In genomic region chr5:40284863-40285262, GRCh38 we compare ENCODE assay signal across 21 cellular contexts.
A peak's percentile ranks its signal among the peaks of the same experiment; 100 is the strongest.
DNase-seq lines count a peak whose midpoint lies in the region; ATAC-seq, FAIRE-seq and TF ChIP-seq lines count a peak whose summit lies in the region.
"Had no signal": no experiment of that assay in that cellular context is flagged by ENCODE, and none has a peak within 500 bp of the region (broad histone marks: within the 10 kb centered on the region; RNA-seq: fewer than 3 reads in every experiment).

No MANE protein-coding gene starts in this region.

- H3K27ac ChIP-seq in DND-41 (ENCODE audit: low read length): no peak overlapping the region
- H3K27ac ChIP-seq in H1 (ENCODE audit: low read depth, low read length): no peak overlapping the region
- H3K27ac ChIP-seq: A549 had no signal

- no peak overlapping the region for H3K14ac ChIP-seq in H1 (ENCODE audit: insufficient read length)

- CTCF ChIA-PET in activated CD4-positive, alpha-beta memory T cell treated with anti-CD3 and anti-CD28 coated beads for 36 hours (lab: Charles Lee): interaction anchor here (0.6 kb wide), 1 partner anchor 51 kb away, joined by 4 read pairs; no protein-coding TSS in a partner anchor
- CTCF ChIA-PET in activated CD4-positive, alpha-beta memory T cell treated with anti-CD3 and anti-CD28 coated beads, Interleukin-2, amount 10 ng/mL, durations not matched to agents 7 days and 5 days (lab: Charles Lee): no interaction called here
- CTCF ChIA-PET in H1 (lab: Charles Lee; ENCODE audit: partially characterized antibody): interaction anchor here (0.7 kb wide), 1 partner anchor 336 kb away, joined by 4 read pairs; no protein-coding TSS in a partner anchor

- no peaks in the 10 kb centered on the region for H3K9me3 Mint-ChIP-seq in activated CD4-positive, alpha-beta memory T cell treated with anti-CD3 and anti-CD28 coated beads for 36 hours
- peaks cover 11% of the 10 kb centered on the region for H3K9me3 Mint-ChIP-seq in activated CD4-positive, alpha-beta memory T cell treated with anti-CD3 and anti-CD28 coated beads, Interleukin-2, amount 10 ng/mL, durations not matched to agents 7 days and 5 days
- H3K9me3 Mint-ChIP-seq in stimulated activated naive CD8-positive, alpha-beta T cell treated with anti-CD3 and anti-CD28 coated beads, Interleukin-15, amount 100 ng/mL, for 72 hours: no peaks in the 10 kb centered on the region
- H3K9me3 Mint-ChIP-seq: CD4-positive, alpha-beta memory T cell had no signal

- intact Hi-C loops in activated CD4-positive, alpha-beta memory T cell treated with anti-CD3 and anti-CD28 coated beads for 36 hours (cut with micrococcal nuclease): no loop called here

- H3K4me3 ChIP-seq in DND-41 (ENCODE audit: low read depth in 1 of 2, low read length in 2 of 2) (no peak overlapping the region), H1 (ENCODE audit: extremely low read depth in 1 of 4, insufficient read depth in 2 of 4, low read depth in 3 of 4, low read length in 4 of 4) (no peak overlapping the region)
- H3K4me3 ChIP-seq: A549, GM12878 had no signal

- no peaks in the 10 kb centered on the region for H4K20me1 ChIP-seq in DND-41 (ENCODE audit: insufficient read depth, low read length)
- H4K20me1 ChIP-seq in H1 (replicated peaks in 1 of 2; ENCODE audit: control insufficient read depth in 1 of 2, insufficient read depth in 2 of 2, low read length in 2 of 2): no peaks in the 10 kb centered on the region

- no peaks in the 10 kb centered on the region for H3K4me1 ChIP-seq in DND-41 (ENCODE audit: insufficient read depth, low read length)
- H3K4me1 ChIP-seq in H1 (replicated peaks in 1 of 4; ENCODE audit: control insufficient read depth in 3 of 4, insufficient read depth in 4 of 4, low read length in 3 of 4): no peaks in the 10 kb centered on the region
- H3K4me1 ChIP-seq: A549 had no signal

- H4K91ac ChIP-seq in H1 (replicated peaks; ENCODE audit: insufficient read length, low read length): no peak overlapping the region

- H3K36me3 Mint-ChIP-seq in activated CD4-positive, alpha-beta memory T cell treated with anti-CD3 and anti-CD28 coated beads for 36 hours: no peaks in the 10 kb centered on the region
- peaks cover 11% of the 10 kb centered on the region for H3K36me3 Mint-ChIP-seq in activated CD4-positive, alpha-beta memory T cell treated with anti-CD3 and anti-CD28 coated beads, Interleukin-2, amount 10 ng/mL, durations not matched to agents 7 days and 5 days (ENCODE audit: low read depth)
- H3K36me3 Mint-ChIP-seq: CD4-positive, alpha-beta memory T cell had no signal

- H3K27ac Mint-ChIP-seq in activated CD4-positive, alpha-beta memory T cell treated with anti-CD3 and anti-CD28 coated beads for 36 hours: peak overlapping the region; percentile 21
- H3K27ac Mint-ChIP-seq in activated CD4-positive, alpha-beta memory T cell treated with anti-CD3 and anti-CD28 coated beads, Interleukin-2, amount 10 ng/mL, durations not matched to agents 7 days and 5 days: no peak overlapping the region
- H3K27ac Mint-ChIP-seq in stimulated activated naive CD8-positive, alpha-beta T cell treated with anti-CD3 and anti-CD28 coated beads, Interleukin-15, amount 100 ng/mL, for 72 hours: no peak overlapping the region
- H3K27ac Mint-ChIP-seq: CD4-positive, alpha-beta memory T cell had no signal

- H2BK12ac ChIP-seq in H1 (ENCODE audit: low read depth, low read length): no peak overlapping the region

- H3K27me3 ChIP-seq in DND-41 (ENCODE audit: insufficient read depth, low read length, poor library complexity) (no peaks in the 10 kb centered on the region), H1 (replicated peaks in 1 of 4; ENCODE audit: control insufficient read depth in 3 of 4, extremely low read depth in 1 of 4, insufficient read depth in 3 of 4, low read length in 3 of 4) (no peaks in the 10 kb centered on the region)

- H3K23ac ChIP-seq in H1 (ENCODE audit: insufficient read length): no peak overlapping the region

- no peak overlapping the region for H3K18ac ChIP-seq in H1 (ENCODE audit: extremely low read depth, low read length)

- H3K9me3 ChIP-seq in DND-41 (ENCODE audit: insufficient read depth, low read length, severe bottlenecking) (peaks cover 3% of the 10 kb centered on the region), H1 (ENCODE audit: insufficient read depth in 2 of 2, low read depth in 1 of 2, low read length in 1 of 2) (no peaks in the 10 kb centered on the region)
- H3K9me3 ChIP-seq: A549 had no signal

- no peaks in the 10 kb centered on the region for H3K79me1 ChIP-seq in H1 (ENCODE audit: low read depth, low read length)

- H2BK20ac ChIP-seq in H1 (ENCODE audit: low read length): no peak overlapping the region

- ATAC-seq in DND-41 (ENCODE audit: insufficient read depth, low read depth): no peak
- ATAC-seq in stimulated activated naive CD8-positive, alpha-beta T cell treated with anti-CD3 and anti-CD28 coated beads, Interleukin-15, amount 100 ng/mL, for 72 hours: no peak
- ATAC-seq: A549, GM12878 had no signal

- H2BK5ac ChIP-seq in H1 (ENCODE audit: low read depth, low read length): no peak overlapping the region

- peaks cover 4% of the 10 kb centered on the region for H3K4me1 Mint-ChIP-seq in activated CD4-positive, alpha-beta memory T cell treated with anti-CD3 and anti-CD28 coated beads for 36 hours (ENCODE audit: low read depth)
- H3K4me1 Mint-ChIP-seq in activated CD4-positive, alpha-beta memory T cell treated with anti-CD3 and anti-CD28 coated beads, Interleukin-2, amount 10 ng/mL, durations not matched to agents 7 days and 5 days: peaks cover 6% of the 10 kb centered on the region
- H3K4me1 Mint-ChIP-seq in stimulated activated naive CD8-positive, alpha-beta T cell treated with anti-CD3 and anti-CD28 coated beads, Interleukin-15, amount 100 ng/mL, for 72 hours: peaks cover 5% of the 10 kb centered on the region
- H3K4me1 Mint-ChIP-seq: CD4-positive, alpha-beta memory T cell had no signal

- TF ChIP-seq EP300 in H1 (IDR thresholded peaks at IDR 0.05; ENCODE audit: borderline replicate concordance in 1 of 2, low read depth in 2 of 2, low read length in 2 of 2): no peak

- no peaks in the 10 kb centered on the region for H3K23me2 ChIP-seq in H1 (ENCODE audit: low read depth, low read length)

- H2AK5ac ChIP-seq in H1 (ENCODE audit: low read depth, low read length): no peak overlapping the region

- H3K9ac ChIP-seq in DND-41 (ENCODE audit: low read depth, low read length) (no peak overlapping the region), H1 (replicated peaks in 1 of 4; ENCODE audit: extremely low read depth in 1 of 4, low read depth in 3 of 4, low read length in 3 of 4) (no peak overlapping the region)

- 82% methylated on average over 3 of the region's 3 CpGs; no CpG with 5 or more reads in 1 of the 2 experiments for WGBS in H1 (ENCODE audit: extremely low coverage in 1 of 2, insufficient coverage in 1 of 2, insufficient read length in 1 of 2, insufficient replicate concordance in 2 of 2, low coverage in 1 of 2, low lambda C conversion rate in 2 of 2, missing lambda C conversion rate in 1 of 2), 2 experiments

- TF ChIP-seq POLR2A in H1 (IDR thresholded peaks at IDR 0.05; ENCODE audit: control extremely low read depth in 1 of 2, low read depth in 2 of 2, low read length in 2 of 2): no peak

- H3K27me3 Mint-ChIP-seq in activated CD4-positive, alpha-beta memory T cell treated with anti-CD3 and anti-CD28 coated beads for 36 hours: no peaks in the 10 kb centered on the region
- H3K27me3 Mint-ChIP-seq in activated CD4-positive, alpha-beta memory T cell treated with anti-CD3 and anti-CD28 coated beads, Interleukin-2, amount 10 ng/mL, durations not matched to agents 7 days and 5 days: no peaks in the 10 kb centered on the region
- H3K27me3 Mint-ChIP-seq in stimulated activated naive CD8-positive, alpha-beta T cell treated with anti-CD3 and anti-CD28 coated beads, Interleukin-15, amount 100 ng/mL, for 72 hours: peaks cover 4% of the 10 kb centered on the region
- H3K27me3 Mint-ChIP-seq: CD4-positive, alpha-beta memory T cell had no signal

- no peak overlapping the region for H4K5ac ChIP-seq in H1 (ENCODE audit: insufficient read length, low read depth, low read length)

- no peaks in the 10 kb centered on the region for H3K79me2 ChIP-seq in DND-41 (ENCODE audit: insufficient read depth, low read length)
- H3K79me2 ChIP-seq in H1 (ENCODE audit: control insufficient read depth in 1 of 2, insufficient read depth in 2 of 2, low read length in 2 of 2): no peaks in the 10 kb centered on the region

- FAIRE-seq in H1 (lab: Jason Lieb, UNC): no peak
- FAIRE-seq: A549, GM12878, GM19239 had no signal

- H3K56ac ChIP-seq in H1 (replicated peaks; ENCODE audit: insufficient read length, low read depth, low read length): no peak overlapping the region

- no peak overlapping the region for H3K4me3 Mint-ChIP-seq in activated CD4-positive, alpha-beta memory T cell treated with anti-CD3 and anti-CD28 coated beads for 36 hours
- H3K4me3 Mint-ChIP-seq in activated CD4-positive, alpha-beta memory T cell treated with anti-CD3 and anti-CD28 coated beads, Interleukin-2, amount 10 ng/mL, durations not matched to agents 7 days and 5 days: no peak overlapping the region
- no peak overlapping the region for H3K4me3 Mint-ChIP-seq in stimulated activated naive CD8-positive, alpha-beta T cell treated with anti-CD3 and anti-CD28 coated beads, Interleukin-15, amount 100 ng/mL, for 72 hours
- H3K4me3 Mint-ChIP-seq: CD4-positive, alpha-beta memory T cell had no signal

- no peak overlapping the region for H2BK120ac ChIP-seq in H1 (replicated peaks; ENCODE audit: low read depth, low read length)

- DNase-seq in activated CD4-positive, alpha-beta memory T cell treated with anti-CD3 and anti-CD28 coated beads for 36 hours: no peak
- DNase-seq in activated CD4-positive, alpha-beta memory T cell treated with anti-CD3 and anti-CD28 coated beads, Interleukin-2, amount 10 ng/mL, durations not matched to agents 7 days and 5 days: no peak
- DNase-seq in DND-41 (no peak), H1 (ENCODE audit: low read depth in 1 of 2, low spot score in 2 of 2) (no peak), renal cortical epithelial cell (ENCODE audit: low read depth) (peak; percentile 19), NCI-H2029 treated with DMSO at 0.1 percent for 48 hours (lab: John Stamatoyannopoulos, UW) (no peak)
- no peak for DNase-seq in stimulated activated naive CD8-positive, alpha-beta T cell treated with anti-CD3 and anti-CD28 coated beads, Interleukin-15, amount 100 ng/mL, for 72 hours
- DNase-seq: 8988T; C1 segment of cervical spinal cord; Calu3; CD4-positive, alpha-beta memory T cell; COR-L47; DMS53; EL; GDM1; GOT3; H7; HCEC 1CT had no signal

- H4K8ac ChIP-seq in H1 (ENCODE audit: extremely low read depth, insufficient read depth, low read length): no peak overlapping the region

- TF ChIP-seq RAD21 in H1 (IDR thresholded peaks at IDR 0.05 in 1 of 2, conservative IDR thresholded peaks at IDR 0.05 in 1 of 2; ENCODE audit: low read depth in 2 of 2, low read length in 2 of 2): no peak

- no peak overlapping the region for H3K4ac ChIP-seq in H1 (replicated peaks; ENCODE audit: insufficient read length, low read depth, low read length)

- no peak overlapping the region for H2BK15ac ChIP-seq in H1 (ENCODE audit: low read length)

- POLR2A ChIA-PET in activated CD4-positive, alpha-beta memory T cell treated with anti-CD3 and anti-CD28 coated beads for 36 hours (lab: Charles Lee): interaction anchor here (1.7 kb wide), 1 partner anchor 61 kb away, joined by 4 read pairs; no protein-coding TSS in a partner anchor
- POLR2A ChIA-PET in activated CD4-positive, alpha-beta memory T cell treated with anti-CD3 and anti-CD28 coated beads, Interleukin-2, amount 10 ng/mL, durations not matched to agents 7 days and 5 days (lab: Charles Lee): no interaction called here
- POLR2A ChIA-PET in H1 (lab: Charles Lee; ENCODE audit: partially characterized antibody): no interaction called here

- H2AFZ ChIP-seq in DND-41 (ENCODE audit: low read depth, low read length) (peak overlapping the region; percentile 55; the same call in 1 of the 2 replicates), H1 (ENCODE audit: low read length) (peak overlapping the region; percentile 73; the same call in 1 of the 2 replicates)

- TF ChIP-seq CTCF in DND-41 (IDR thresholded peaks at IDR 0.05; ENCODE audit: borderline replicate concordance, extremely low read depth, low read length, poor library complexity, severe bottlenecking): no peak
- TF ChIP-seq CTCF in H1 (IDR thresholded peaks at IDR 0.05; ENCODE audit: control extremely low read depth in 1 of 3, insufficient read depth in 1 of 3, low read depth in 1 of 3, low read length in 3 of 3): no peak

- no peaks in the 10 kb centered on the region for H3K36me3 ChIP-seq in DND-41 (ENCODE audit: insufficient read depth, low read length)
- H3K36me3 ChIP-seq in H1 (ENCODE audit: control insufficient read depth in 2 of 4, insufficient read depth in 4 of 4, low read length in 3 of 4): no peaks in the 10 kb centered on the region

- no peak overlapping the region for H3K4me2 ChIP-seq in DND-41 (ENCODE audit: insufficient read depth, low read length)
- no peak overlapping the region for H3K4me2 ChIP-seq in H1 (ENCODE audit: insufficient read depth in 1 of 2, low read depth in 2 of 2, low read length in 2 of 2)
- H3K4me2 ChIP-seq: A549 had no signal
